In genomic region chr4:156196722-156197121, GRCh38 we compare ENCODE assay signal across 20 cellular contexts.
"Had no signal": no experiment of that assay in that cellular context is flagged by ENCODE, and none has a peak within 500 bp of the region (broad histone marks: within the 10 kb centered on the region; RNA-seq: fewer than 3 reads in every experiment).

No MANE protein-coding gene starts in this region.

- DNase-seq: activated CD4-positive, alpha-beta memory T cell treated with anti-CD3 and anti-CD28 coated beads for 36 hours; activated CD4-positive, alpha-beta T cell treated with anti-CD3 and anti-CD28 coated beads, Interleukin-2, amount 10 ng/mL, durations not matched to agents 7 days and 5 days; activated CD4-positive, CD25-positive, alpha-beta regulatory T cell; activated CD8-positive, alpha-beta memory T cell treated with anti-CD3 and anti-CD28 coated beads for 24 hours; activated gamma-delta T cell; activated T-cell treated with anti-CD3 and anti-CD28 coated beads, Interleukin-2, amount 50 U/mL, for 4 hours; body of pancreas; MG63; NCI-H1105; NCI-H1436; NCI-H187; NCI-H2081; NCI-H510A treated with DMSO at 0.1 percent for 48 hours; Peyer's patch; SJCRH30; SK-N-SH; T-helper 1 cell had no signal

- H3K4me1 ChIP-seq: ascending aorta, body of pancreas, Peyer's patch had no signal

- H3K27me3 ChIP-seq: ascending aorta, body of pancreas, MG63, Peyer's patch, SJCRH30 had no signal

- H3K27ac ChIP-seq: ascending aorta, body of pancreas, RWPE1, SJCRH30, VCaP had no signal

- ATAC-seq: activated T-cell treated with anti-CD3 and anti-CD28 coated beads, Interleukin-2, amount 50 U/mL, for 4 hours; body of pancreas had no signal

- H3K4me2 ChIP-seq: SK-N-SH had no signal

- H3K9ac ChIP-seq: SK-N-SH had no signal

- H3K36me3 ChIP-seq: ascending aorta, MG63, Peyer's patch, SJCRH30 had no signal

- H3K9me3 ChIP-seq: ascending aorta, body of pancreas, MG63, Peyer's patch, SJCRH30, SK-N-SH had no signal

- H3K4me3 ChIP-seq: ascending aorta, body of pancreas, MG63, Peyer's patch, SJCRH30 had no signal
